10 cellular contexts compared by ENCODE assay signal in the genomic region with DNA sequence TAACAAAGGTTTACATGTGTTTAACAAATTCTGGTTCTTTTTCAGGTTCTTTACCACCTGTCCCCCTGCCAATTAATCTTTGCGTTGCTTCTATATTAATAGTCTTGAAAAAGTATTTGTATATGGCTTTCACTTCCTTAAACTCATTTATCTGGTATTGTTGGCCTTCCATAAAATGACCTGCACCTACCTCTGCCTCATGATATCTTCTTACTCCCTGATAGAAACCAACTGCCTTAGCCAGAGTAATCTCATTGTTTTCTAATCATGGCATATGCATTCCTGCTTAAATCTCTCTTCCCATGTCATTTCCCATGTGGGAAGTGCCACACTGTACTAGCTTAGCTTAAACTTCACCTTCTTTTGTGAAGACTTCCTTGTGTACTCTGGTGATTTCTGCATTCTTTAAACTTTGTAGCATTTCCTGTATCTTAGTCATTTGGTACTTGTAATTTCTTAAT. TPM values are rescaled to one million over a fixed set of nuclear protein-coding genes. Genes with fewer than 3 reads are reported as not detected.
DNase-seq lines count a peak whose midpoint lies in the region; ATAC-seq and TF ChIP-seq lines count a peak whose summit lies in the region.
"Had no signal": no experiment of that assay in that cellular context is flagged by ENCODE, and none has a peak within 500 bp of the region (broad histone marks: within the 10 kb centered on the region; RNA-seq: fewer than 3 reads in every experiment).

No MANE protein-coding gene starts in this region.

- peak overlapping the region; percentile 4 for H3K27ac Mint-ChIP-seq in MCF 10A (ENCODE audit: low read depth, unreplicated experiment)
- peak overlapping the region; percentile 41 for H3K27ac Mint-ChIP-seq in T-helper 2 cell treated with Interferon-gamma antibody and Interleukin-4, amounts not matched to agents 5 μg/mL and 100 μg/mL, for 36 hours
- H3K27ac Mint-ChIP-seq in stimulated activated effector memory CD8-positive, alpha-beta T cell treated with anti-CD3 and anti-CD28 coated beads, Interleukin-12 subunit alpha, Interleukin-12 subunit beta, amount 100 ng/mL, for 72 hours, result peak overlapping the region; percentile 11
- no peak overlapping the region for H3K27ac Mint-ChIP-seq in activated naive CD8-positive, alpha-beta T cell treated with anti-CD3 and anti-CD28 coated beads, Interleukin-2, amount 50 U/mL, for 24 hours

- CTCF ChIA-PET in MCF 10A (lab: Yijun Ruan, JAX), result interaction anchor here (0.6 to 1.0 kb wide), 3 partner anchors 10 to 529 kb away, joined by 3 to 4 read pairs (median 3); no protein-coding TSS in a partner anchor

- 29 to 52% (median 30%) methylated on average over 1 of the region's 1 CpG for WGBS in stomach, 5 donors

- no peak for TF ChIP-seq CTCF in MCF 10A (IDR thresholded peaks at IDR 0.05; ENCODE audit: unreplicated experiment)
- no peak for TF ChIP-seq CTCF in breast epithelium (IDR thresholded peaks at IDR 0.05)
- TF ChIP-seq CTCF in stomach (IDR thresholded peaks at IDR 0.05), result no peak

- peaks cover 39% of the 10 kb centered on the region for H3K4me1 Mint-ChIP-seq in MCF 10A (ENCODE audit: insufficient read depth, unreplicated experiment)
- peaks cover 49% of the 10 kb centered on the region for H3K4me1 Mint-ChIP-seq in T-helper 2 cell treated with Interferon-gamma antibody and Interleukin-4, amounts not matched to agents 5 μg/mL and 100 μg/mL, for 36 hours (ENCODE audit: low read depth)
- H3K4me1 Mint-ChIP-seq in stimulated activated effector memory CD8-positive, alpha-beta T cell treated with anti-CD3 and anti-CD28 coated beads, Interleukin-12 subunit alpha, Interleukin-12 subunit beta, amount 100 ng/mL, for 72 hours, result peaks cover 52% of the 10 kb centered on the region
- H3K4me1 Mint-ChIP-seq in activated naive CD8-positive, alpha-beta T cell treated with anti-CD3 and anti-CD28 coated beads, Interleukin-2, amount 50 U/mL, for 24 hours, result peaks cover 63% of the 10 kb centered on the region

- TF ChIP-seq POLR2A in breast epithelium (IDR thresholded peaks at IDR 0.05) (no peak), stomach (IDR thresholded peaks at IDR 0.05) (no peak)

- H3K4me3 Mint-ChIP-seq in MCF 10A (ENCODE audit: unreplicated experiment), result no peak overlapping the region
- peak overlapping the region; percentile 60 for H3K4me3 Mint-ChIP-seq in T-helper 2 cell treated with Interferon-gamma antibody and Interleukin-4, amounts not matched to agents 5 μg/mL and 100 μg/mL, for 36 hours
- no peak overlapping the region for H3K4me3 Mint-ChIP-seq in stimulated activated effector memory CD8-positive, alpha-beta T cell treated with anti-CD3 and anti-CD28 coated beads, Interleukin-12 subunit alpha, Interleukin-12 subunit beta, amount 100 ng/mL, for 72 hours
- H3K4me3 Mint-ChIP-seq in activated naive CD8-positive, alpha-beta T cell treated with anti-CD3 and anti-CD28 coated beads, Interleukin-2, amount 50 U/mL, for 24 hours, result no peak overlapping the region

- no peaks in the 10 kb centered on the region for H3K4me1 ChIP-seq in breast epithelium
- H3K4me1 ChIP-seq in stomach, result peaks cover 14 to 82% (median 49%) of the 10 kb centered on the region in 4 donors
- H3K4me1 ChIP-seq: uterus had no signal

- H3K36me3 ChIP-seq in breast epithelium (no peaks in the 10 kb centered on the region), stomach (no peaks in the 10 kb centered on the region)
- H3K36me3 ChIP-seq: uterus had no signal

- peak; percentile 52 for ATAC-seq in HG02938 (IDR thresholded peaks at IDR 0.05; ENCODE audit: unreplicated experiment)
- ATAC-seq in stimulated activated effector memory CD8-positive, alpha-beta T cell treated with anti-CD3 and anti-CD28 coated beads, Interleukin-12 subunit alpha, Interleukin-12 subunit beta, amount 100 ng/mL, for 72 hours, result no peak
- ATAC-seq in activated naive CD8-positive, alpha-beta T cell treated with anti-CD3 and anti-CD28 coated beads, Interleukin-2, amount 50 U/mL, for 24 hours, result no peak

- no peaks in the 10 kb centered on the region for H3K36me3 Mint-ChIP-seq in MCF 10A (ENCODE audit: insufficient read depth, unreplicated experiment)
- H3K36me3 Mint-ChIP-seq in T-helper 2 cell treated with Interferon-gamma antibody and Interleukin-4, amounts not matched to agents 5 μg/mL and 100 μg/mL, for 36 hours (ENCODE audit: low read depth), result peaks cover 24% of the 10 kb centered on the region
- peaks cover 7% of the 10 kb centered on the region for H3K36me3 Mint-ChIP-seq in stimulated activated effector memory CD8-positive, alpha-beta T cell treated with anti-CD3 and anti-CD28 coated beads, Interleukin-12 subunit alpha, Interleukin-12 subunit beta, amount 100 ng/mL, for 72 hours
- peaks cover 10% of the 10 kb centered on the region for H3K36me3 Mint-ChIP-seq in activated naive CD8-positive, alpha-beta T cell treated with anti-CD3 and anti-CD28 coated beads, Interleukin-2, amount 50 U/mL, for 24 hours (ENCODE audit: low read depth)

- POLR2A ChIA-PET in MCF 10A (lab: Yijun Ruan, JAX), result interaction anchor here (0.6 to 1.9 kb wide), 5 partner anchors 8 to 54 kb away, joined by 3 to 7 read pairs (median 4); no protein-coding TSS in a partner anchor

- no peak overlapping the region for H3K4me3 ChIP-seq in breast epithelium
- no peak overlapping the region for H3K4me3 ChIP-seq in stomach
- H3K4me3 ChIP-seq: uterus had no signal

- H3K27ac ChIP-seq in breast epithelium, result no peak overlapping the region
- peak overlapping the region in 1 of 5 donors; percentile 25 for H3K27ac ChIP-seq in stomach
- H3K27ac ChIP-seq: uterus had no signal

- H3K9me3 ChIP-seq in breast epithelium, result no peaks in the 10 kb centered on the region
- H3K9me3 ChIP-seq in stomach, result no peaks in the 10 kb centered on the region
- H3K9me3 ChIP-seq: uterus had no signal

- DNase-seq in MCF 10A (ENCODE audit: unreplicated experiment) (peak; percentile 8), breast epithelium (ENCODE audit: low spot score in 2 of 2) (no peak), NCI-H2227 treated with DMSO at 0.1 percent for 48 hours (lab: John Stamatoyannopoulos, UW) (no peak), stomach (no peak)
- no peak for DNase-seq in T-helper 2 cell treated with Interferon-gamma antibody and Interleukin-4, amounts not matched to agents 5 μg/mL and 100 μg/mL, for 36 hours (ENCODE audit: low spot score)
- DNase-seq in stimulated activated effector memory CD8-positive, alpha-beta T cell treated with anti-CD3 and anti-CD28 coated beads, Interleukin-12 subunit alpha, Interleukin-12 subunit beta, amount 100 ng/mL, for 72 hours (ENCODE audit: low spot score in 2 of 2), result no peak
- no peak for DNase-seq in activated naive CD8-positive, alpha-beta T cell treated with anti-CD3 and anti-CD28 coated beads, Interleukin-2, amount 50 U/mL, for 24 hours
- DNase-seq: NCI-H2081, uterus had no signal

- no peak for TF ChIP-seq EP300 in stomach (IDR thresholded peaks at IDR 0.05)

- no peaks in the 10 kb centered on the region for H3K9me3 Mint-ChIP-seq in MCF 10A (ENCODE audit: unreplicated experiment)
- no peaks in the 10 kb centered on the region for H3K9me3 Mint-ChIP-seq in T-helper 2 cell treated with Interferon-gamma antibody and Interleukin-4, amounts not matched to agents 5 μg/mL and 100 μg/mL, for 36 hours
- H3K9me3 Mint-ChIP-seq in stimulated activated effector memory CD8-positive, alpha-beta T cell treated with anti-CD3 and anti-CD28 coated beads, Interleukin-12 subunit alpha, Interleukin-12 subunit beta, amount 100 ng/mL, for 72 hours, result no peaks in the 10 kb centered on the region
- no peaks in the 10 kb centered on the region for H3K9me3 Mint-ChIP-seq in activated naive CD8-positive, alpha-beta T cell treated with anti-CD3 and anti-CD28 coated beads, Interleukin-2, amount 50 U/mL, for 24 hours

- intact Hi-C loops in MCF 10A (cut with micrococcal nuclease) (no loop called here), breast epithelium (cut with DNase I; ENCODE audit: low total_unique reads) (no loop called here), stomach (cut with DNase I; ENCODE audit: low total_unique reads) (no loop called here)

- no TSS peak for BruUV-seq in MCF 10A (replicated peaks; lab: Mats Ljungman, UMichigan)

- H3K27me3 ChIP-seq in breast epithelium (no peaks in the 10 kb centered on the region), stomach (no peaks in the 10 kb centered on the region)
- H3K27me3 ChIP-seq: uterus had no signal

- H3K27me3 Mint-ChIP-seq in MCF 10A (ENCODE audit: insufficient read depth, unreplicated experiment), result no peaks in the 10 kb centered on the region
- no peaks in the 10 kb centered on the region for H3K27me3 Mint-ChIP-seq in T-helper 2 cell treated with Interferon-gamma antibody and Interleukin-4, amounts not matched to agents 5 μg/mL and 100 μg/mL, for 36 hours (ENCODE audit: low read depth)
- no peaks in the 10 kb centered on the region for H3K27me3 Mint-ChIP-seq in activated naive CD8-positive, alpha-beta T cell treated with anti-CD3 and anti-CD28 coated beads, Interleukin-2, amount 50 U/mL, for 24 hours

RNA-seq across cellular contexts. Expression of a gene that starts 8.7 kb away (rescaled TPM):
- total RNA-seq in MCF 10A (2022), result 101 and 107 TPM in 2 replicates
- 10 to 100 TPM; 34.6 to 46.5 (median 43.3) TPM for total RNA-seq in breast epithelium
- 10 to 100 TPM; 27.0 to 44.9 (median 33.5) TPM for total RNA-seq in stomach
- 10 to 100 TPM; 13.4 to 17.4 (median 13.6) TPM for polyA plus RNA-seq in stomach
